24 cellular contexts compared by ENCODE assay signal in the genomic region with DNA sequence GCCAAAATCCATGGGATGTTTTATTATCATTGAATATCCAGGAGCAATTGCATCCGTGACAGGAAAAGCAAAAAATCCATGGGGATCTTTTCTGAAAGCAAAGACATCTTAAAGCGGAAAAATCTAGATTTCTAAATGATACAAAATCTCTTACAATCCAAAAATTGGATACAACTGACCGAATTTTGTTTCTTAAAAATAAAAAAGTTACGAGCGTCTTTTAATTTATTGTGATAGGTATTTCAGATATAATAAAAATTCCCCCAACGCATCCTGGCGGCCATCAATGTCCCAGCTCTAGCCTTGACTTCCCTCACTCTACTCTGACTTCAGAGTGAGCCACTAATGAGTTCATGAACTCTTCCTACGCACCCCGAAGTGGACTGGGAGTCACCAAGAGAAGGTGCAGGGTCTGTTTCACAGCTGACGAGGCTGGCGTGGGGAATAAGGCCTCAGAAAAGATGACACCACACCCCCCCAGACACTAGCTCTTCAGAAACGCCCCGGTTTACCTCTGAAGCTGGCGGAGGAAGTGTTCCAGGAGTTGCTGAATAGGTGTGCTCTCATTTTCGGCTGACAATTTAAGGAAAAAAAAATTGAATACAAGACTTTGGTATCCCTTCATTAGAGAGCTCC. TPM values are rescaled to one million over a fixed set of nuclear protein-coding genes. Genes with fewer than 3 reads are reported as not detected.
"Had no signal": no experiment of that assay in that cellular context is flagged by ENCODE, and none has a peak within 500 bp of the region (broad histone marks: within the 10 kb centered on the region; RNA-seq: fewer than 3 reads in every experiment).

No MANE protein-coding gene starts in this region.

- H3K4me3 ChIP-seq: adrenal gland, ascending aorta, colonic mucosa, dorsolateral prefrontal cortex, esophagus muscularis mucosa, hepatocyte, left lung, lung, ovary, uterus had no signal

- H3K27ac ChIP-seq: adrenal gland, ascending aorta, brain microvascular endothelial cell, colonic mucosa, esophagus muscularis mucosa, hepatocyte, left lung, ovary, uterus had no signal

- H3K9me3 Mint-ChIP-seq: activated CD4-positive, alpha-beta T cell treated with anti-CD3 and anti-CD28 coated beads, Interleukin-2, amount 10 ng/mL, durations not matched to agents 7 days and 5 days; activated naive CD4-positive, alpha-beta T cell treated with anti-CD3 and anti-CD28 coated beads, Interleukin-2, amount 50 U/mL, for 24 hours; immature natural killer cell; naive B cell; stimulated activated effector memory CD8-positive, alpha-beta T cell treated with anti-CD3 and anti-CD28 coated beads, Interleukin-12 subunit alpha, Interleukin-12 subunit beta, amount 100 ng/mL, for 72 hours; stimulated activated naive CD8-positive, alpha-beta T cell treated with anti-CD3 and anti-CD28 coated beads, Interleukin-15, amount 100 ng/mL, for 72 hours had no signal

- H3K4me3 Mint-ChIP-seq: activated CD4-positive, alpha-beta T cell treated with anti-CD3 and anti-CD28 coated beads, Interleukin-2, amount 10 ng/mL, durations not matched to agents 7 days and 5 days; activated CD8-positive, alpha-beta T cell treated with anti-CD3 and anti-CD28 coated beads, Interleukin-2, amount 10 ng/mL, durations not matched to agents 7 days and 5 days; stimulated activated naive CD8-positive, alpha-beta T cell treated with anti-CD3 and anti-CD28 coated beads, Interleukin-15, amount 100 ng/mL, for 72 hours had no signal

- DNase-seq: activated CD4-positive, alpha-beta T cell treated with anti-CD3 and anti-CD28 coated beads, Interleukin-2, amount 10 ng/mL, durations not matched to agents 7 days and 5 days; activated CD8-positive, alpha-beta T cell treated with anti-CD3 and anti-CD28 coated beads, Interleukin-2, amount 10 ng/mL, durations not matched to agents 7 days and 5 days; activated gamma-delta T cell; adrenal gland; brain microvascular endothelial cell; central memory CD4-positive, alpha-beta T cell; colonic mucosa; dorsolateral prefrontal cortex; glutamatergic neuron; immature natural killer cell; left lung; naive B cell; right cardiac atrium; stimulated activated CD4-positive, alpha-beta T cell treated with anti-CD3 and anti-CD28 coated beads, Interleukin-1b, Interleukin-23, amount 100 ng/mL, for 48 hours; stimulated activated naive CD8-positive, alpha-beta T cell treated with anti-CD3 and anti-CD28 coated beads, Interleukin-15, amount 100 ng/mL, for 72 hours; trophoblast cell; uterus had no signal

- ATAC-seq: activated CD8-positive, alpha-beta T cell treated with anti-CD3 and anti-CD28 coated beads, Interleukin-2, amount 10 ng/mL, durations not matched to agents 7 days and 5 days; left lung; right cardiac atrium; stimulated activated effector memory CD8-positive, alpha-beta T cell treated with anti-CD3 and anti-CD28 coated beads, Interleukin-12 subunit alpha, Interleukin-12 subunit beta, amount 100 ng/mL, for 72 hours; stimulated activated naive CD8-positive, alpha-beta T cell treated with anti-CD3 and anti-CD28 coated beads, Interleukin-15, amount 100 ng/mL, for 72 hours had no signal

- H3K27me3 Mint-ChIP-seq: activated CD4-positive, alpha-beta T cell treated with anti-CD3 and anti-CD28 coated beads, Interleukin-2, amount 10 ng/mL, durations not matched to agents 7 days and 5 days; activated naive CD4-positive, alpha-beta T cell treated with anti-CD3 and anti-CD28 coated beads, Interleukin-2, amount 50 U/mL, for 24 hours; naive B cell; stimulated activated naive CD8-positive, alpha-beta T cell treated with anti-CD3 and anti-CD28 coated beads, Interleukin-15, amount 100 ng/mL, for 72 hours had no signal

- H2AFZ ChIP-seq: hepatocyte had no signal

- H3K4me2 ChIP-seq: hepatocyte had no signal

- H3K27me3 ChIP-seq: adrenal gland, ascending aorta, brain microvascular endothelial cell, colonic mucosa, dorsolateral prefrontal cortex, esophagus muscularis mucosa, hepatocyte, left lung, ovary, uterus had no signal

- H3K9me3 ChIP-seq: adrenal gland, ascending aorta, colonic mucosa, esophagus muscularis mucosa, left lung, ovary, uterus had no signal

- H3K36me3 ChIP-seq: ovary, uterus had no signal

- H3K27ac Mint-ChIP-seq: activated CD8-positive, alpha-beta T cell treated with anti-CD3 and anti-CD28 coated beads, Interleukin-2, amount 10 ng/mL, durations not matched to agents 7 days and 5 days; activated naive CD4-positive, alpha-beta T cell treated with anti-CD3 and anti-CD28 coated beads, Interleukin-2, amount 50 U/mL, for 24 hours; immature natural killer cell; stimulated activated naive CD8-positive, alpha-beta T cell treated with anti-CD3 and anti-CD28 coated beads, Interleukin-15, amount 100 ng/mL, for 72 hours had no signal

RNA-seq across cellular contexts. Expression of a gene that starts 3.5 kb away (rescaled TPM):
- total RNA-seq: ascending aorta had no signal

RNA-seq across cellular contexts. Expression of a gene that starts 38.4 kb away (rescaled TPM):
- total RNA-seq: ascending aorta had no signal
- polyA plus RNA-seq: immature natural killer cell had no signal
